ENCODE assay signal across 16 cellular contexts in genomic region chr6:43277643-43278523, GRCh38. TPM values are rescaled to one million over a fixed set of nuclear protein-coding genes. Genes with fewer than 3 reads are reported as not detected.
DNase-seq lines count a peak whose midpoint lies in the region; ATAC-seq and TF ChIP-seq lines count a peak whose summit lies in the region.
"Had no signal": no experiment of that assay in that cellular context is flagged by ENCODE, and none has a peak within 500 bp of the region (broad histone marks: within the 10 kb centered on the region; RNA-seq: fewer than 3 reads in every experiment).

No MANE protein-coding gene starts in this region.

- no TSS peak for BruUV-seq in Caco-2 (replicated peaks; lab: Mats Ljungman, UMichigan)

- TF ChIP-seq CTCF in Caco-2 (IDR thresholded peaks at IDR 0.05; ENCODE audit: insufficient read depth in 1 of 2, low read depth in 1 of 2, low read length in 1 of 2, severe bottlenecking in 1 of 2, unreplicated experiment in 1 of 2) (no peak), nephron (IDR thresholded peaks at IDR 0.05; ENCODE audit: unreplicated experiment in 3 of 3) (no peak)

- CTCF ChIA-PET in Caco-2 (lab: Charles Lee): no interaction called here
- CTCF ChIA-PET in T-cell (lab: Charles Lee): no interaction called here

- H3K4me3 Mint-ChIP-seq in Caco-2 (ENCODE audit: unreplicated experiment) (no peak overlapping the region), nephron (peak overlapping the region in 2 of 3 experiments; percentile 12 to 41), T-cell (no peak overlapping the region)

- no peaks in the 10 kb centered on the region for H3K9me3 Mint-ChIP-seq in Caco-2 (ENCODE audit: unreplicated experiment)
- H3K9me3 Mint-ChIP-seq in nephron: no peaks in the 10 kb centered on the region
- no peaks in the 10 kb centered on the region for H3K9me3 Mint-ChIP-seq in T-cell

- H3K4me1 ChIP-seq in Caco-2 (peaks cover 52% of the 10 kb centered on the region), duodenal mucosa (ENCODE audit: control insufficient read depth in 1 of 2, insufficient read depth in 2 of 2, low read length in 2 of 2) (peaks cover 38 to 53% of the 10 kb centered on the region in 2 donors)
- H3K4me1 ChIP-seq: parathyroid adenoma had no signal

- peak overlapping the region; percentile 18 to 77 for H3K9ac ChIP-seq in duodenal mucosa (ENCODE audit: low read depth in 1 of 2, low read length in 2 of 2)
- H3K9ac ChIP-seq: parathyroid adenoma had no signal

- H3K36me3 ChIP-seq in Caco-2 (ENCODE audit: control insufficient read depth, insufficient read depth, low read length) (no peaks in the 10 kb centered on the region), duodenal mucosa (ENCODE audit: control insufficient read depth in 1 of 2, insufficient read depth in 2 of 2, low read length in 2 of 2) (no peaks in the 10 kb centered on the region)
- H3K36me3 ChIP-seq: thoracic aorta had no signal

- H3K27me3 ChIP-seq in Caco-2 (replicated peaks; ENCODE audit: control insufficient read depth, insufficient read depth, low read length) (no peaks in the 10 kb centered on the region), duodenal mucosa (ENCODE audit: control insufficient read depth in 1 of 2, insufficient read depth in 2 of 2, low read length in 2 of 2) (no peaks in the 10 kb centered on the region)
- H3K27me3 ChIP-seq: dorsolateral prefrontal cortex had no signal

- H3K4me3 ChIP-seq in Caco-2 (ENCODE audit: low read depth, low read length): no peak overlapping the region
- peak overlapping the region; percentile 1 to 28 for H3K4me3 ChIP-seq in duodenal mucosa (ENCODE audit: low read depth in 1 of 2, low read length in 2 of 2)
- H3K4me3 ChIP-seq: dorsolateral prefrontal cortex, thoracic aorta had no signal

- H3K4me1 Mint-ChIP-seq in Caco-2 (ENCODE audit: low read depth, unreplicated experiment) (peaks cover 25% of the 10 kb centered on the region), nephron (peaks cover 28% of the 10 kb centered on the region), T-cell (peaks cover 6 to 17% (median 12%) of the 10 kb centered on the region in 3 donors)

- H3K27me3 Mint-ChIP-seq in Caco-2 (ENCODE audit: insufficient read depth, unreplicated experiment): no peaks in the 10 kb centered on the region
- peaks cover 64% of the 10 kb centered on the region for H3K27me3 Mint-ChIP-seq in nephron (ENCODE audit: low read depth)
- peaks cover 30 to 45% of the 10 kb centered on the region in 2 donors for H3K27me3 Mint-ChIP-seq in T-cell

- DNase-seq in Caco-2 (no peak), LoVo (ENCODE audit: low spot score) (peak; percentile 48), NCI-H1092 (lab: John Stamatoyannopoulos, UW) (no peak), cortex of kidney (lab: John Stamatoyannopoulos, UW) (no peak), AML-193 (lab: John Stamatoyannopoulos, UW) (no peak), T-cell (no peak)
- DNase-seq: amygdala; dorsolateral prefrontal cortex; MV-4-11; NCI-H2171; stimulated activated CD4-positive, alpha-beta T cell treated with anti-CD3 and anti-CD28 coated beads, Interleukin-15, amount 100 ng/mL, for 24 hours had no signal

- POLR2A ChIA-PET in Caco-2 (lab: Charles Lee) (no interaction called here), T-cell (lab: Charles Lee) (interaction anchor here in 1 of 2 donors (0.6 kb wide), 1 partner anchor 23 kb away, joined by 4 read pairs; no protein-coding TSS in a partner anchor)

- H3K27ac ChIP-seq in duodenal mucosa (ENCODE audit: low read depth, low read length): peak overlapping the region; percentile 90
- H3K27ac ChIP-seq: parathyroid adenoma, thoracic aorta had no signal

- H3K27ac Mint-ChIP-seq in Caco-2 (ENCODE audit: unreplicated experiment) (peak overlapping the region; percentile 51), nephron (peak overlapping the region; percentile 59 to 76 (median 60)), T-cell (no peak overlapping the region)

- H3K36me3 Mint-ChIP-seq in Caco-2 (ENCODE audit: insufficient read depth, unreplicated experiment) (no peaks in the 10 kb centered on the region), nephron (ENCODE audit: low read depth) (no peaks in the 10 kb centered on the region), T-cell (no peaks in the 10 kb centered on the region)

- intact Hi-C loops in Caco-2 (cut with micrococcal nuclease; ENCODE audit: unreplicated experiment): no loop called here

- no peak for ATAC-seq in T-cell (replicated peaks in 1 of 4)

- H3K9me3 ChIP-seq in Caco-2: no peaks in the 10 kb centered on the region
- no peaks in the 10 kb centered on the region for H3K9me3 ChIP-seq in duodenal mucosa (ENCODE audit: control insufficient read depth in 1 of 2, low read length in 2 of 2)
- H3K9me3 ChIP-seq: thoracic aorta had no signal

RNA-seq across cellular contexts. Expression of gene SLC22A7, which starts 20.2 kb away (rescaled TPM):
- total RNA-seq in Caco-2 (2022): not detected in 2 replicates
- total RNA-seq in T-cell: not detected
- total RNA-seq: mammary epithelial cell, thoracic aorta had no signal

RNA-seq across cellular contexts. Expression of gene CRIP3, which starts 30.7 kb away (rescaled TPM):
- total RNA-seq in Caco-2 (2022) (not detected in 2 replicates), T-cell (1 to 10 TPM; 1.3 to 4.2 (median 2.8) TPM)
- total RNA-seq: thoracic aorta had no signal

RNA-seq across cellular contexts. Expression of gene TTBK1, which starts 34.6 kb away (rescaled TPM):
- total RNA-seq in Caco-2 (2022) (0.51 and 0.61 TPM in 2 replicates), T-cell (under 1 TPM in 2 of 5 donors, not detected in 3; 0.03 to 0.07 TPM)
- total RNA-seq: thoracic aorta had no signal

RNA-seq across cellular contexts. Expression of gene DNPH1, which starts 48.6 kb away (rescaled TPM):
- total RNA-seq in Caco-2 (2022): 56.1 and 62.6 TPM in 2 replicates
- total RNA-seq in T-cell: 10 to 100 TPM; 28.5 to 76.1 (median 57.5) TPM

Comparison
In these comparisons a context has a peak if more than half of its experiments do, and no peak if none do; other contexts are left out.
1. H3K27ac Mint-ChIP-seq: peak in Caco-2 (single experiment) and nephron (3 of 3); none in T-cell (0 of 2).
2. H3K4me3 Mint-ChIP-seq: peak in nephron (2 of 3); none in Caco-2 (single experiment) and T-cell (0 of 3).